In genomic region chr19:15432018-15432494, GRCh38 we compare ENCODE assay signal across 8 cellular contexts. TPM values are rescaled to one million over a fixed set of nuclear protein-coding genes. Genes with fewer than 3 reads are reported as not detected.
DNase-seq lines count a peak whose midpoint lies in the region; ATAC-seq and TF ChIP-seq lines count a peak whose summit lies in the region.

No MANE protein-coding gene starts in this region.

- intact Hi-C loops in activated CD4-positive, alpha-beta T cell treated with anti-CD3 and anti-CD28 coated beads for 36 hours (cut with DNase I, micrococcal nuclease): loop anchor here (1.0 to 5.0 kb wide), 9 partner anchors 13 to 405 kb away; partner anchors contain the start of genes AKAP8 (in 1 of the 2), BRD4 (in 1 of the 2) and WIZ (in 1 of the 2)

- CTCF ChIA-PET in activated CD4-positive, alpha-beta T cell treated with anti-CD3 and anti-CD28 coated beads for 36 hours (lab: Charles Lee): interaction anchor here (1.0 to 5.2 kb wide), 3 partner anchors 13 to 124 kb away, joined by 5 to 41 read pairs (median 6); partner anchors contain the start of gene AKAP8L

- H3K4me3 ChIP-seq in ectodermal cell (ENCODE audit: insufficient read depth, low read depth, low read length): peak overlapping the region; percentile 77

- H3K9me3 Mint-ChIP-seq in activated CD4-positive, alpha-beta T cell treated with anti-CD3 and anti-CD28 coated beads for 36 hours (ENCODE audit: low read depth): no peaks in the 10 kb centered on the region
- H3K9me3 Mint-ChIP-seq in nephron: no peaks in the 10 kb centered on the region

- H3K4me3 Mint-ChIP-seq in activated CD4-positive, alpha-beta T cell treated with anti-CD3 and anti-CD28 coated beads for 36 hours: peak overlapping the region; percentile 93
- H3K4me3 Mint-ChIP-seq in nephron: peak overlapping the region; percentile 98 to 99 (median 99)

- peak; percentile 15 for ATAC-seq in activated CD4-positive, alpha-beta T cell treated with anti-CD3 and anti-CD28 coated beads for 36 hours

- peak; percentile 56 for DNase-seq in activated CD4-positive, alpha-beta T cell treated with anti-CD3 and anti-CD28 coated beads for 36 hours
- no peak for DNase-seq in activated CD4-positive, alpha-beta T cell treated with anti-CD3 and anti-CD28 coated beads, Interleukin-2, amount 50 U/mL, for 4 hours
- DNase-seq in OCI-M1 (lab: John Stamatoyannopoulos, UW): peak; percentile 44
- no peak for DNase-seq in effector CD4-positive, alpha-beta T cell
- DNase-seq in NCI-H345 treated with DMSO at 0.1 percent for 48 hours (lab: John Stamatoyannopoulos, UW; ENCODE audit: unreplicated experiment): no peak
- DNase-seq in NCI-H226: no peak

- no peaks in the 10 kb centered on the region for H3K27me3 Mint-ChIP-seq in activated CD4-positive, alpha-beta T cell treated with anti-CD3 and anti-CD28 coated beads for 36 hours
- H3K27me3 Mint-ChIP-seq in nephron (ENCODE audit: low read depth): no peaks in the 10 kb centered on the region

- H3K36me3 Mint-ChIP-seq in activated CD4-positive, alpha-beta T cell treated with anti-CD3 and anti-CD28 coated beads for 36 hours (ENCODE audit: low read depth): peaks cover 19% of the 10 kb centered on the region
- peaks cover 13% of the 10 kb centered on the region for H3K36me3 Mint-ChIP-seq in nephron (ENCODE audit: low read depth)

- no peaks in the 10 kb centered on the region for H3K9me3 ChIP-seq in ectodermal cell (ENCODE audit: control insufficient read depth, low read length)

- peaks cover 10% of the 10 kb centered on the region for H3K4me1 ChIP-seq in ectodermal cell (ENCODE audit: control insufficient read depth, insufficient read depth, low read length)

- no peak overlapping the region for H3K27ac ChIP-seq in ectodermal cell (ENCODE audit: insufficient read depth, low read depth, low read length, poor library complexity, severe bottlenecking)

- H3K27me3 ChIP-seq in ectodermal cell (ENCODE audit: control insufficient read depth, insufficient read depth, low read length, poor library complexity, severe bottlenecking): no peaks in the 10 kb centered on the region

- H3K27ac Mint-ChIP-seq in activated CD4-positive, alpha-beta T cell treated with anti-CD3 and anti-CD28 coated beads for 36 hours: peak overlapping the region; percentile 91
- H3K27ac Mint-ChIP-seq in nephron: peak overlapping the region; percentile 98 to 99 (median 98)

- no peak for TF ChIP-seq CTCF in nephron (IDR thresholded peaks at IDR 0.05; ENCODE audit: unreplicated experiment in 3 of 3)

- peaks cover 4% of the 10 kb centered on the region for H3K36me3 ChIP-seq in ectodermal cell (ENCODE audit: control insufficient read depth, insufficient read depth, low read length)

- peaks cover 26% of the 10 kb centered on the region for H3K4me1 Mint-ChIP-seq in activated CD4-positive, alpha-beta T cell treated with anti-CD3 and anti-CD28 coated beads for 36 hours
- peaks cover 24% of the 10 kb centered on the region for H3K4me1 Mint-ChIP-seq in nephron

- WGBS in ectodermal cell, 2 experiments: 1% methylated on average over 44 of the region's 44 CpGs

- POLR2A ChIA-PET in activated CD4-positive, alpha-beta T cell treated with anti-CD3 and anti-CD28 coated beads for 36 hours (lab: Charles Lee): interaction anchor here (1.6 to 2.9 kb wide), 2 partner anchors 14 to 53 kb away, joined by 5 to 19 read pairs; partner anchors contain the start of genes AKAP8 and AKAP8L

RNA-seq across cellular contexts. Expression of gene AKAP8L, which starts 13.3 kb away (rescaled TPM):
- total RNA-seq in activated CD4-positive, alpha-beta T cell treated with anti-CD3 and anti-CD28 coated beads for 36 hours: 10 to 100 TPM; 76.2 to 89.9 TPM
- 179 TPM for polyA plus RNA-seq in ectodermal cell (2013, experiment 1 of 4)
- 180 TPM for polyA plus RNA-seq in ectodermal cell (2013, experiment 2 of 4)
- 137 TPM for polyA plus RNA-seq in ectodermal cell (2013, experiment 3 of 4)
- polyA plus RNA-seq in ectodermal cell (2013, experiment 4 of 4): 177 TPM

RNA-seq across cellular contexts. Expression of gene WIZ, which starts 17.7 kb away (rescaled TPM):
- 10 to 100 TPM; 21.2 to 22.6 TPM for total RNA-seq in activated CD4-positive, alpha-beta T cell treated with anti-CD3 and anti-CD28 coated beads for 36 hours
- polyA plus RNA-seq in ectodermal cell (2013, experiment 1 of 4): 49.8 TPM
- polyA plus RNA-seq in ectodermal cell (2013, experiment 2 of 4): 49.6 TPM
- 41.3 TPM for polyA plus RNA-seq in ectodermal cell (2013, experiment 3 of 4)
- 46.6 TPM for polyA plus RNA-seq in ectodermal cell (2013, experiment 4 of 4)

RNA-seq across cellular contexts. Expression of gene RASAL3, which starts 32.3 kb away (rescaled TPM):
- total RNA-seq in activated CD4-positive, alpha-beta T cell treated with anti-CD3 and anti-CD28 coated beads for 36 hours: 10 to 100 TPM; 80.7 to 97.7 TPM
- not detected for polyA plus RNA-seq in ectodermal cell (2013, experiment 1 of 4)
- polyA plus RNA-seq in ectodermal cell (2013, experiment 2 of 4): not detected
- 0.05 TPM for polyA plus RNA-seq in ectodermal cell (2013, experiment 3 of 4)
- not detected for polyA plus RNA-seq in ectodermal cell (2013, experiment 4 of 4)

RNA-seq across cellular contexts. Expression of gene PGLYRP2, which starts 47.2 kb away (rescaled TPM):
- under 1 TPM in 1 of 2 experiments, not detected in 1; 0.14 TPM for total RNA-seq in activated CD4-positive, alpha-beta T cell treated with anti-CD3 and anti-CD28 coated beads for 36 hours
- not detected for polyA plus RNA-seq in ectodermal cell (2013, experiment 1 of 4)
- not detected for polyA plus RNA-seq in ectodermal cell (2013, experiment 2 of 4)
- polyA plus RNA-seq in ectodermal cell (2013, experiment 3 of 4): not detected
- polyA plus RNA-seq in ectodermal cell (2013, experiment 4 of 4): not detected

RNA-seq across cellular contexts. Expression of gene AKAP8, which starts 52.5 kb away (rescaled TPM):
- total RNA-seq in activated CD4-positive, alpha-beta T cell treated with anti-CD3 and anti-CD28 coated beads for 36 hours: 10 to 100 TPM; 47.9 to 54.3 TPM
- polyA plus RNA-seq in ectodermal cell (2013, experiment 1 of 4): 26.3 TPM
- polyA plus RNA-seq in ectodermal cell (2013, experiment 2 of 4): 26.6 TPM
- polyA plus RNA-seq in ectodermal cell (2013, experiment 3 of 4): 21.4 TPM
- polyA plus RNA-seq in ectodermal cell (2013, experiment 4 of 4): 20.3 TPM

Comparison
In these comparisons a context has a peak if more than half of its experiments do, and no peak if none do; other contexts are left out.
1. DNase-seq: peak in activated CD4-positive, alpha-beta T cell treated with anti-CD3 and anti-CD28 coated beads for 36 hours (single experiment) and OCI-M1 (single experiment); none in activated CD4-positive, alpha-beta T cell treated with anti-CD3 and anti-CD28 coated beads, Interleukin-2, amount 50 U/mL, for 4 hours (0 of 2), effector CD4-positive, alpha-beta T cell (single experiment), NCI-H345 treated with DMSO at 0.1 percent for 48 hours (single experiment) and NCI-H226 (single experiment).